Comparison of ENCODE assay signal across 12 cellular contexts in the genomic region with DNA sequence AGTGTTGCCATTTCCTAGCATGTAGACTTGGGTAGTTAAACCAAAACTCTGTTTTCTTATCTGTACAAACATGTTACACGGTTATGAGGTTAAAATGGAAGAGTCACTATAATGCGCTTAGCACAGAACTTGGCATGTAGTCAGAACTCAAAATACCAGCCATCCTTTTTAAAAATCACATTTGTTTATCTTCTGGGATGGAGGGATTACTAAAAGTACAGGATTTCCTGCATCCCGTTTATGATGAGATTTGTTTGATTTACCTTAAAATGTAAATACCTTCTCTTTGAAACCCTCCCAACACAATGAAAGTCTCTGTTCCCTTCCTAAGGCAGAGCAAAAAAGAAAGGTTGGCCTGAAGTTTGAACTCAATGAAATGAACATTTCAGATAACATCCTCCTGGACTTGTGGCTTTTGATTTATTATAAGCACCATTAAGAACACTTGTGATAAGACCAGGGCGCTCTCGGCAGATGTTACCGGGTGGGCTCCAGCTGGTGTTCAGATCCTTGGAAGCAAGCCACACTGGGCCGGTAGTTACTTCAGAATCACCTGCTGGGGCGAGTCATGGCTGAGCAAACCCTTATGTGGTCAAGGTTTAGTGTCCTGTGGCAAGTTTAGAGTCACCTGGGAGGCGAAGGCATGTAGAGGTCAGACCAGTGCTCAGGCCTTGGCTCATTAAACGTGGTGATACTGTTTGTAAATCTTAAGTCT.
DNase-seq lines count a peak whose midpoint lies in the region; ATAC-seq, FAIRE-seq and TF ChIP-seq lines count a peak whose summit lies in the region.
"Had no signal": no experiment of that assay in that cellular context is flagged by ENCODE, and none has a peak within 500 bp of the region (broad histone marks: within the 10 kb centered on the region; RNA-seq: fewer than 3 reads in every experiment).

No MANE protein-coding gene starts in this region.

- no peak overlapping the region for H3K4me2 ChIP-seq in Karpas-422 (ENCODE audit: low read depth, low read length, poor library complexity, severe bottlenecking)

- H3K9ac ChIP-seq in Karpas-422 (ENCODE audit: low read length): no peak overlapping the region

- DNase-seq in H4 (ENCODE audit: low spot score) (peak; percentile 64), NCI-H2171 treated with DMSO at 0.1 percent for 48 hours (lab: John Stamatoyannopoulos, UW) (peak; percentile 87), bronchial epithelial cell (ENCODE audit: low read depth) (peak; percentile 22), ovary (peak in 4 of 5 donors; percentile 35 to 56 (median 52)), germinal center (ENCODE audit: low spot score) (no peak), Karpas-422 (no peak), NCI-H526 (lab: John Stamatoyannopoulos, UW) (no peak)
- no peak for DNase-seq in stimulated activated naive B cell treated with anti-CD40 and anti-IgM and Interleukin-4, amounts not matched to agents 10 μg/mL and 1 μg/mL and 100 μg/mL, for 72 hours
- DNase-seq: erythroblast had no signal

- no peak for ATAC-seq in stimulated activated naive B cell treated with anti-CD40 and anti-IgM and Interleukin-4, amounts not matched to agents 10 μg/mL and 1 μg/mL and 100 μg/mL, for 72 hours (replicated peaks)

- no peak for TF ChIP-seq EP300 in ovary (IDR thresholded peaks at IDR 0.05)

- H3K9me3 Mint-ChIP-seq in stimulated activated naive B cell treated with anti-CD40 and anti-IgM and Interleukin-4, amounts not matched to agents 10 μg/mL and 1 μg/mL and 100 μg/mL, for 72 hours: no peaks in the 10 kb centered on the region

- H3K36me3 ChIP-seq in bronchial epithelial cell (ENCODE audit: control insufficient read depth, insufficient read depth, low read length): peaks cover 1% of the 10 kb centered on the region
- no peaks in the 10 kb centered on the region for H3K36me3 ChIP-seq in ovary
- H3K36me3 ChIP-seq in Karpas-422 (ENCODE audit: insufficient read depth, low read length): no peaks in the 10 kb centered on the region
- H3K36me3 ChIP-seq: prostate gland, vagina had no signal

- peaks cover 2 to 8% of the 10 kb centered on the region in 2 donors for H3K4me1 Mint-ChIP-seq in stimulated activated naive B cell treated with anti-CD40 and anti-IgM and Interleukin-4, amounts not matched to agents 10 μg/mL and 1 μg/mL and 100 μg/mL, for 72 hours

- no peak overlapping the region for H3K27ac ChIP-seq in ovary
- H3K27ac ChIP-seq in Karpas-422 (ENCODE audit: low read length): no peak overlapping the region
- H3K27ac ChIP-seq: prostate gland, SK-N-MC, vagina had no signal

- H3K4me1 ChIP-seq in ovary (ENCODE audit: insufficient read depth) (peaks cover 10% of the 10 kb centered on the region), Karpas-422 (ENCODE audit: low read length) (no peaks in the 10 kb centered on the region)
- H3K4me1 ChIP-seq: prostate gland, vagina had no signal

- H3K4me3 ChIP-seq in bronchial epithelial cell (ENCODE audit: low read depth, low read length): no peak overlapping the region
- H3K4me3 ChIP-seq in ovary: no peak overlapping the region
- no peak overlapping the region for H3K4me3 ChIP-seq in Karpas-422 (ENCODE audit: low read length)
- H3K4me3 ChIP-seq: prostate gland, SK-N-MC, vagina had no signal

- H3K9me3 ChIP-seq in ovary (no peaks in the 10 kb centered on the region), Karpas-422 (ENCODE audit: low read length) (no peaks in the 10 kb centered on the region)
- H3K9me3 ChIP-seq: prostate gland, vagina had no signal

- no peaks in the 10 kb centered on the region for H3K9me2 ChIP-seq in Karpas-422 (replicated peaks; ENCODE audit: insufficient read depth, low read length)

- no peak for TF ChIP-seq POLR2A in ovary (IDR thresholded peaks at IDR 0.05)

- no peak for FAIRE-seq in bronchial epithelial cell (lab: Jason Lieb, UNC)

- H3K79me2 ChIP-seq in Karpas-422 (ENCODE audit: low read length): no peaks in the 10 kb centered on the region

- 24 to 36% (median 35%) methylated on average over 10 of the region's 10 CpGs for WGBS in ovary, 3 donors

- H3K27me3 Mint-ChIP-seq in stimulated activated naive B cell treated with anti-CD40 and anti-IgM and Interleukin-4, amounts not matched to agents 10 μg/mL and 1 μg/mL and 100 μg/mL, for 72 hours: no peaks in the 10 kb centered on the region

- peaks cover 28 to 53% of the 10 kb centered on the region in 2 donors for H3K36me3 Mint-ChIP-seq in stimulated activated naive B cell treated with anti-CD40 and anti-IgM and Interleukin-4, amounts not matched to agents 10 μg/mL and 1 μg/mL and 100 μg/mL, for 72 hours

- H3K4me3 Mint-ChIP-seq in stimulated activated naive B cell treated with anti-CD40 and anti-IgM and Interleukin-4, amounts not matched to agents 10 μg/mL and 1 μg/mL and 100 μg/mL, for 72 hours: no peak overlapping the region

- H2AFZ ChIP-seq in Karpas-422 (ENCODE audit: low read length): no peak overlapping the region

- TF ChIP-seq CTCF in bronchial epithelial cell (IDR thresholded peaks at IDR 0.05; ENCODE audit: insufficient read depth, low read length, severe bottlenecking) (no peak), ovary (IDR thresholded peaks at IDR 0.05) (no peak)

- no peaks in the 10 kb centered on the region for H4K20me1 ChIP-seq in Karpas-422 (ENCODE audit: insufficient read depth, low read depth, low read length)

- H3K27me3 ChIP-seq in bronchial epithelial cell (ENCODE audit: control insufficient read depth, insufficient read depth, low read length): no peaks in the 10 kb centered on the region
- H3K27me3 ChIP-seq in ovary: no peaks in the 10 kb centered on the region
- H3K27me3 ChIP-seq in Karpas-422 (ENCODE audit: low read length): no peaks in the 10 kb centered on the region
- H3K27me3 ChIP-seq: vagina had no signal

- H3K27ac Mint-ChIP-seq in stimulated activated naive B cell treated with anti-CD40 and anti-IgM and Interleukin-4, amounts not matched to agents 10 μg/mL and 1 μg/mL and 100 μg/mL, for 72 hours: no peak overlapping the region

- intact Hi-C loops in ovary (cut with DNase I): no loop called here

Comparison
In these comparisons a context has a peak if more than half of its experiments do, and no peak if none do; other contexts are left out.
1. DNase-seq: peak in H4 (single experiment), NCI-H2171 treated with DMSO at 0.1 percent for 48 hours (single experiment), bronchial epithelial cell (single experiment) and ovary (4 of 5); none in stimulated activated naive B cell treated with anti-CD40 and anti-IgM and Interleukin-4, amounts not matched to agents 10 μg/mL and 1 μg/mL and 100 μg/mL, for 72 hours (single experiment), germinal center (single experiment), Karpas-422 (single experiment) and NCI-H526 (0 of 2).